ENCODE assay signal across 13 cellular contexts in genomic region chr7:116876664-116877442, GRCh38. TPM values are rescaled to one million over a fixed set of nuclear protein-coding genes. Genes with fewer than 3 reads are reported as not detected.
DNase-seq lines count a peak whose midpoint lies in the region; ATAC-seq and TF ChIP-seq lines count a peak whose summit lies in the region.
"Had no signal": no experiment of that assay in that cellular context is flagged by ENCODE, and none has a peak within 500 bp of the region (broad histone marks: within the 10 kb centered on the region; RNA-seq: fewer than 3 reads in every experiment).

No MANE protein-coding gene starts in this region.

- no peak overlapping the region for H3K27ac Mint-ChIP-seq in activated T-helper 2 cell treated with anti-CD3 and anti-CD28 coated beads, Interferon-gamma antibody, Interleukin-2, Interleukin-4, amounts not matched to agents 10 μg/mL and 5 μg/mL and 100 μg/mL, durations not matched to agents 14 hours and 24 hours and 36 hours
- H3K27ac Mint-ChIP-seq: progenitor cell of endocrine pancreas had no signal

- H3K4me3 Mint-ChIP-seq in activated T-helper 2 cell treated with anti-CD3 and anti-CD28 coated beads, Interferon-gamma antibody, Interleukin-2, Interleukin-4, amounts not matched to agents 10 μg/mL and 5 μg/mL and 100 μg/mL, durations not matched to agents 14 hours and 24 hours and 36 hours (ENCODE audit: low read depth), result no peak overlapping the region
- H3K4me3 Mint-ChIP-seq: central memory CD8-positive, alpha-beta T cell had no signal

- H3K4me1 Mint-ChIP-seq in activated T-helper 2 cell treated with anti-CD3 and anti-CD28 coated beads, Interferon-gamma antibody, Interleukin-2, Interleukin-4, amounts not matched to agents 10 μg/mL and 5 μg/mL and 100 μg/mL, durations not matched to agents 14 hours and 24 hours and 36 hours (ENCODE audit: low read depth), result peaks cover 23% of the 10 kb centered on the region

- peaks cover 40% of the 10 kb centered on the region for H3K36me3 Mint-ChIP-seq in activated T-helper 2 cell treated with anti-CD3 and anti-CD28 coated beads, Interferon-gamma antibody, Interleukin-2, Interleukin-4, amounts not matched to agents 10 μg/mL and 5 μg/mL and 100 μg/mL, durations not matched to agents 14 hours and 24 hours and 36 hours (ENCODE audit: low read depth)

- no peaks in the 10 kb centered on the region for H3K27me3 ChIP-seq in lung (ENCODE audit: control insufficient read depth, insufficient read depth)
- no peaks in the 10 kb centered on the region for H3K27me3 ChIP-seq in upper lobe of left lung

- no peaks in the 10 kb centered on the region for H3K27me3 Mint-ChIP-seq in activated T-helper 2 cell treated with anti-CD3 and anti-CD28 coated beads, Interferon-gamma antibody, Interleukin-2, Interleukin-4, amounts not matched to agents 10 μg/mL and 5 μg/mL and 100 μg/mL, durations not matched to agents 14 hours and 24 hours and 36 hours (ENCODE audit: low read depth)
- H3K27me3 Mint-ChIP-seq: central memory CD8-positive, alpha-beta T cell; progenitor cell of endocrine pancreas had no signal

- peaks cover 2 to 50% of the 10 kb centered on the region in 2 donors for H3K4me1 ChIP-seq in lung (ENCODE audit: control insufficient read depth in 2 of 2, insufficient read depth in 2 of 2, low read length in 2 of 2)
- peaks cover 51 to 70% (median 63%) of the 10 kb centered on the region in 4 donors for H3K4me1 ChIP-seq in upper lobe of left lung

- peak in 2 of 4 donors; percentile 87 to 97 for TF ChIP-seq EP300 in upper lobe of left lung (IDR thresholded peaks at IDR 0.05)

- DNase-seq in UCSD-AML1 (lab: John Stamatoyannopoulos, UW; ENCODE audit: unreplicated experiment) (peak; percentile 22), glomerular endothelial cell (ENCODE audit: extremely low read depth, low read depth, low spot score) (peak; percentile 95), lung (ENCODE audit: low spot score) (peak; percentile 51), upper lobe of left lung (peak in 1 of 2 donors; percentile 60), pons (ENCODE audit: low spot score) (no peak), NCI-H1417 treated with DMSO at 0.1 percent for 48 hours (lab: John Stamatoyannopoulos, UW) (no peak)
- DNase-seq in activated T-helper 2 cell treated with anti-CD3 and anti-CD28 coated beads, Interferon-gamma antibody, Interleukin-2, Interleukin-4, amounts not matched to agents 10 μg/mL and 5 μg/mL and 100 μg/mL, durations not matched to agents 14 hours and 24 hours and 36 hours (ENCODE audit: low spot score), result no peak
- DNase-seq: activated effector memory CD4-positive, alpha-beta T cell treated with Interleukin-2 at 50 U/mL for 16 hours; KG1; NCI-H2029; substantia nigra had no signal

- 37 to 49% methylated on average over 8 of the region's 8 CpGs for WGBS in lung, 2 donors
- 35 to 40% methylated on average over 8 of the region's 8 CpGs for WGBS in upper lobe of left lung, 2 donors

- ATAC-seq in lung (ENCODE audit: insufficient read depth, low FRiP score) (peak; percentile 17), upper lobe of left lung (ENCODE audit: low FRiP score in 2 of 2) (peak; percentile 57 to 73)

- no peak overlapping the region for H3K4me3 ChIP-seq in lung
- peak overlapping the region in 1 of 4 donors; percentile 13 for H3K4me3 ChIP-seq in upper lobe of left lung

- TF ChIP-seq CTCF in lung (IDR thresholded peaks at IDR 0.05; ENCODE audit: control extremely low read depth, extremely low read depth) (no peak), upper lobe of left lung (IDR thresholded peaks at IDR 0.05) (no peak)

- H3K27ac ChIP-seq in lung (ENCODE audit: low read depth in 1 of 2, low read length in 1 of 2), result peak overlapping the region; percentile 26 to 89
- H3K27ac ChIP-seq in upper lobe of left lung, result peak overlapping the region; percentile 16 to 75 (median 58)

- H3K9me3 ChIP-seq in lung (ENCODE audit: control insufficient read depth in 2 of 2, insufficient read depth in 1 of 2, low read length in 1 of 2) (no peaks in the 10 kb centered on the region), upper lobe of left lung (no peaks in the 10 kb centered on the region)

- H3K36me3 ChIP-seq in lung (ENCODE audit: control insufficient read depth in 2 of 2, insufficient read depth in 2 of 2, low read length in 2 of 2) (peaks cover 0 to 2% of the 10 kb centered on the region in 2 donors), upper lobe of left lung (no peaks in the 10 kb centered on the region)

- intact Hi-C loops in activated T-helper 2 cell treated with anti-CD3 and anti-CD28 coated beads, Interferon-gamma antibody, Interleukin-2, Interleukin-4, amounts not matched to agents 10 μg/mL and 5 μg/mL and 100 μg/mL, durations not matched to agents 14 hours and 24 hours and 36 hours (cut with micrococcal nuclease), result no loop called here

- H3K9me3 Mint-ChIP-seq in activated T-helper 2 cell treated with anti-CD3 and anti-CD28 coated beads, Interferon-gamma antibody, Interleukin-2, Interleukin-4, amounts not matched to agents 10 μg/mL and 5 μg/mL and 100 μg/mL, durations not matched to agents 14 hours and 24 hours and 36 hours, result no peaks in the 10 kb centered on the region
- H3K9me3 Mint-ChIP-seq: central memory CD8-positive, alpha-beta T cell had no signal

- no peak for TF ChIP-seq POLR2A in upper lobe of left lung (IDR thresholded peaks at IDR 0.05)

RNA-seq across cellular contexts. Expression of gene CAPZA2, which starts 14.5 kb away (rescaled TPM):
- total RNA-seq in glomerular endothelial cell, result 111 and 128 TPM in 2 replicates
- 100 to 1,000 TPM; 175 to 201 TPM for total RNA-seq in lung
- polyA plus RNA-seq in lung, result 100 to 1,000 TPM in 1 of 2 donors, 10 to 100 TPM in 1; 38.4 to 148 TPM
- total RNA-seq in upper lobe of left lung, result 100 to 1,000 TPM in 4 of 6 donors, 10 to 100 TPM in 2; 45.1 to 260 (median 168) TPM
- total RNA-seq in activated T-helper 2 cell treated with anti-CD3 and anti-CD28 coated beads, Interferon-gamma antibody, Interleukin-2, Interleukin-4, amounts not matched to agents 10 μg/mL and 5 μg/mL and 100 μg/mL, durations not matched to agents 14 hours and 24 hours and 36 hours, result 128 and 147 TPM in 2 replicates

Comparison
In these comparisons a context has a peak if more than half of its experiments do, and no peak if none do; other contexts are left out.
1. DNase-seq: peak in UCSD-AML1 (single experiment), glomerular endothelial cell (single experiment) and lung (single experiment); none in activated T-helper 2 cell treated with anti-CD3 and anti-CD28 coated beads, Interferon-gamma antibody, Interleukin-2, Interleukin-4, amounts not matched to agents 10 μg/mL and 5 μg/mL and 100 μg/mL, durations not matched to agents 14 hours and 24 hours and 36 hours (single experiment), pons (single experiment) and NCI-H1417 treated with DMSO at 0.1 percent for 48 hours (single experiment).